In genomic region chr13:77865588-77865987, GRCh38 we compare ENCODE assay signal across 1 cellular context.
TF ChIP-seq lines count a peak whose summit lies in the region.

No MANE protein-coding gene starts in this region.

TF ChIP-seq in GM23338, 12 proteins besides CTCF, POLR2A, EP300 and RAD21 (continued from another document):
- TF ChIP-seq, protein P1, sequence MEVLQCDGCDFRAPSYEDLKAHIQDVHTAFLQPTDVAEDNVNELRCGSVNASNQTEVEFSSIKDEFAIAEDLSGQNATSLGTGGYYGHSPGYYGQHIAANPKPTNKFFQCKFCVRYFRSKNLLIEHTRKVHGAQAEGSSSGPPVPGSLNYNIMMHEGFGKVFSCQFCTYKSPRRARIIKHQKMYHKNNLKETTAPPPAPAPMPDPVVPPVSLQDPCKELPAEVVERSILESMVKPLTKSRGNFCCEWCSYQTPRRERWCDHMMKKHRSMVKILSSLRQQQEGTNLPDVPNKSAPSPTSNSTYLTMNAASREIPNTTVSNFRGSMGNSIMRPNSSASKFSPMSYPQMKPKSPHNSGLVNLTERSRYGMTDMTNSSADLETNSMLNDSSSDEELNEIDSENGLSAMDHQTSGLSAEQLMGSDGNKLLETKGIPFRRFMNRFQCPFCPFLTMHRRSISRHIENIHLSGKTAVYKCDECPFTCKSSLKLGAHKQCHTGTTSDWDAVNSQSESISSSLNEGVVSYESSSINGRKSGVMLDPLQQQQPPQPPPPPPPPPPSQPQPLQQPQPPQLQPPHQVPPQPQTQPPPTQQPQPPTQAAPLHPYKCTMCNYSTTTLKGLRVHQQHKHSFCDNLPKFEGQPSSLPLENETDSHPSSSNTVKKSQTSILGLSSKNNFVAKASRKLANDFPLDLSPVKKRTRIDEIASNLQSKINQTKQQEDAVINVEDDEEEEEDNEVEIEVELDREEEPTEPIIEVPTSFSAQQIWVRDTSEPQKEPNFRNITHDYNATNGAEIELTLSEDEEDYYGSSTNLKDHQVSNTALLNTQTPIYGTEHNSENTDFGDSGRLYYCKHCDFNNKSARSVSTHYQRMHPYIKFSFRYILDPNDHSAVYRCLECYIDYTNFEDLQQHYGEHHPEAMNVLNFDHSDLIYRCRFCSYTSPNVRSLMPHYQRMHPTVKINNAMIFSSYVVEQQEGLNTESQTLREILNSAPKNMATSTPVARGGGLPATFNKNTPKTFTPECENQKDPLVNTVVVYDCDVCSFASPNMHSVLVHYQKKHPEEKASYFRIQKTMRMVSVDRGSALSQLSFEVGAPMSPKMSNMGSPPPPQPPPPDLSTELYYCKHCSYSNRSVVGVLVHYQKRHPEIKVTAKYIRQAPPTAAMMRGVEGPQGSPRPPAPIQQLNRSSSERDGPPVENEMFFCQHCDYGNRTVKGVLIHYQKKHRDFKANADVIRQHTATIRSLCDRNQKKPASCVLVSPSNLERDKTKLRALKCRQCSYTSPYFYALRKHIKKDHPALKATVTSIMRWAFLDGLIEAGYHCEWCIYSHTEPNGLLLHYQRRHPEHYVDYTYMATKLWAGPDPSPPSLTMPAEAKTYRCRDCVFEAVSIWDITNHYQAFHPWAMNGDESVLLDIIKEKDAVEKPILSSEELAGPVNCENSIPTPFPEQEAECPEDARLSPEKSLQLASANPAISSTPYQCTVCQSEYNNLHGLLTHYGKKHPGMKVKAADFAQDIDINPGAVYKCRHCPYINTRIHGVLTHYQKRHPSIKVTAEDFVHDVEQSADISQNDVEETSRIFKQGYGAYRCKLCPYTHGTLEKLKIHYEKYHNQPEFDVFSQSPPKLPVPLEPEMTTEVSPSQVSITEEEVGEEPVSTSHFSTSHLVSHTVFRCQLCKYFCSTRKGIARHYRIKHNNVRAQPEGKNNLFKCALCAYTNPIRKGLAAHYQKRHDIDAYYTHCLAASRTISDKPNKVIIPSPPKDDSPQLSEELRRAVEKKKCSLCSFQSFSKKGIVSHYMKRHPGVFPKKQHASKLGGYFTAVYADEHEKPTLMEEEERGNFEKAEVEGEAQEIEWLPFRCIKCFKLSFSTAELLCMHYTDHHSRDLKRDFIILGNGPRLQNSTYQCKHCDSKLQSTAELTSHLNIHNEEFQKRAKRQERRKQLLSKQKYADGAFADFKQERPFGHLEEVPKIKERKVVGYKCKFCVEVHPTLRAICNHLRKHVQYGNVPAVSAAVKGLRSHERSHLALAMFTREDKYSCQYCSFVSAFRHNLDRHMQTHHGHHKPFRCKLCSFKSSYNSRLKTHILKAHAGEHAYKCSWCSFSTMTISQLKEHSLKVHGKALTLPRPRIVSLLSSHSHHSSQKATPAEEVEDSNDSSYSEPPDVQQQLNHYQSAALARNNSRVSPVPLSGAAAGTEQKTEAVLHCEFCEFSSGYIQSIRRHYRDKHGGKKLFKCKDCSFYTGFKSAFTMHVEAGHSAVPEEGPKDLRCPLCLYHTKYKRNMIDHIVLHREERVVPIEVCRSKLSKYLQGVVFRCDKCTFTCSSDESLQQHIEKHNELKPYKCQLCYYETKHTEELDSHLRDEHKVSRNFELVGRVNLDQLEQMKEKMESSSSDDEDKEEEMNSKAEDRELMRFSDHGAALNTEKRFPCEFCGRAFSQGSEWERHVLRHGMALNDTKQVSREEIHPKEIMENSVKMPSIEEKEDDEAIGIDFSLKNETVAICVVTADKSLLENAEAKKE (CRISPR knock-in tag; IDR thresholded peaks at IDR 0.05): no peak
- TF ChIP-seq REST (IDR thresholded peaks at IDR 0.05; ENCODE audit: unreplicated experiment) (no peak), ZNF114 (CRISPR knock-in tag; IDR thresholded peaks at IDR 0.05) (no peak)
